Comparison of ENCODE assay signal across 1 cellular context in genomic region chr3:188061133-188061532, GRCh38.
TF ChIP-seq lines count a peak whose summit lies in the region.

No MANE protein-coding gene starts in this region.

TF ChIP-seq in HCT116, 20 proteins besides CTCF, POLR2A, EP300 and RAD21 (continued from another document):
- no peak for TF ChIP-seq REST (IDR thresholded peaks at IDR 0.05; ENCODE audit: low read depth)
- no peak for TF ChIP-seq ZFX (IDR thresholded peaks at IDR 0.05)
- TF ChIP-seq FOSL1 (IDR thresholded peaks at IDR 0.05; ENCODE audit: low read depth) = peak; percentile 78
- peak; percentile 34 for TF ChIP-seq SP1 (IDR thresholded peaks at IDR 0.05; ENCODE audit: low read depth)
- no peak for TF ChIP-seq POLR2AphosphoS5 (IDR thresholded peaks at IDR 0.05; ENCODE audit: low read depth, low read length)
- TF ChIP-seq JUND (IDR thresholded peaks at IDR 0.05) = peak; percentile 72
- no peak for TF ChIP-seq EZH2 (IDR thresholded peaks at IDR 0.05)
- peak; percentile 32; the same call in 1 of the 2 replicates for TF ChIP-seq CEBPB (IDR thresholded peaks at IDR 0.05; ENCODE audit: low read depth)
- TF ChIP-seq YY1 (IDR thresholded peaks at IDR 0.05; ENCODE audit: extremely low read depth, insufficient replicate concordance, low read depth, low read length) = no peak
